ENCODE assay signal across 11 cellular contexts in genomic region chr18:21826196-21826595, GRCh38.
DNase-seq lines count a peak whose midpoint lies in the region; ATAC-seq, FAIRE-seq and TF ChIP-seq lines count a peak whose summit lies in the region.
"Had no signal": no experiment of that assay in that cellular context is flagged by ENCODE, and none has a peak within 500 bp of the region (broad histone marks: within the 10 kb centered on the region; RNA-seq: fewer than 3 reads in every experiment).

No MANE protein-coding gene starts in this region.

- H3K36me3 ChIP-seq in endothelial cell of umbilical vein (ENCODE audit: control insufficient read depth in 2 of 2, extremely low read depth in 1 of 2, insufficient read depth in 2 of 2, low read length in 2 of 2) (peaks cover 0 to 2% of the 10 kb centered on the region in 2 experiments), BE2C (no peaks in the 10 kb centered on the region)

- no peaks in the 10 kb centered on the region for H3K79me2 ChIP-seq in endothelial cell of umbilical vein (ENCODE audit: control insufficient read depth, insufficient read depth, low read length)

- H3K27ac ChIP-seq in endothelial cell of umbilical vein (ENCODE audit: insufficient read depth, low read depth, low read length), result no peak overlapping the region
- H3K27ac ChIP-seq: SJCRH30 had no signal

- dilution Hi-C loops in endothelial cell of umbilical vein (cut with MboI; ENCODE audit: extremely low pct_ligation_motif_present, low sequenced_read_pairs), result no loop called here

- no peaks in the 10 kb centered on the region for H3K9me3 ChIP-seq in endothelial cell of umbilical vein (replicated peaks; ENCODE audit: control insufficient read depth, insufficient read depth, low read length)
- H3K9me3 ChIP-seq in BE2C, result no peaks in the 10 kb centered on the region
- H3K9me3 ChIP-seq: SJCRH30, stomach had no signal

- H3K27me3 ChIP-seq in endothelial cell of umbilical vein (ENCODE audit: control insufficient read depth in 2 of 2, insufficient read depth in 2 of 2, low read length in 2 of 2) (no peaks in the 10 kb centered on the region), BE2C (no peaks in the 10 kb centered on the region)
- H3K27me3 ChIP-seq: SJCRH30, stomach had no signal

- no peaks in the 10 kb centered on the region for H4K20me1 ChIP-seq in endothelial cell of umbilical vein (replicated peaks; ENCODE audit: control insufficient read depth, extremely low read depth, insufficient read depth, low read length)

- intact Hi-C loops in endothelial cell of umbilical vein (cut with micrococcal nuclease), result loop anchor here (10.0 kb wide), 1 partner anchor 431 kb away; no protein-coding TSS in a partner anchor

- H2AFZ ChIP-seq in endothelial cell of umbilical vein (ENCODE audit: low read depth, low read length), result no peak overlapping the region

- no peak overlapping the region for H3K9ac ChIP-seq in endothelial cell of umbilical vein (replicated peaks; ENCODE audit: extremely low read depth, insufficient read depth, low read length)

- CTCF ChIA-PET in endothelial cell of umbilical vein (lab: Charles Lee), result interaction anchor here (0.6 to 1.4 kb wide), 5 partner anchors 16 to 631 kb away, joined by 3 to 5 read pairs (median 4); no protein-coding TSS in a partner anchor

- BruUV-seq in endothelial cell of umbilical vein (replicated peaks; lab: Mats Ljungman, UMichigan), result no TSS peak

- H3K4me3 ChIP-seq in AG09309 (ENCODE audit: control insufficient read depth, low read depth, low read length) (no peak overlapping the region), endothelial cell of umbilical vein (replicated peaks in 1 of 3; ENCODE audit: insufficient read depth in 1 of 3, low read depth in 1 of 3, low read length in 3 of 3) (no peak overlapping the region), BE2C (ENCODE audit: low read depth, low read length) (no peak overlapping the region)
- H3K4me3 ChIP-seq: SJCRH30, stomach had no signal

- no peak for FAIRE-seq in endothelial cell of umbilical vein (lab: Jason Lieb, UNC)

- H3K4me2 ChIP-seq in endothelial cell of umbilical vein (ENCODE audit: insufficient read depth, low read length), result peak overlapping the region; percentile 44

- TF ChIP-seq CTCF in AG09309 (IDR thresholded peaks at IDR 0.05; ENCODE audit: control insufficient read depth, insufficient read depth, low read depth, low read length, missing control alignments) (no peak), endothelial cell of umbilical vein (IDR thresholded peaks at IDR 0.05; ENCODE audit: extremely low read depth in 1 of 2, insufficient read depth in 1 of 2, low read depth in 1 of 2, low read length in 2 of 2) (no peak), BE2C (IDR thresholded peaks at IDR 0.05; ENCODE audit: low read depth, low read length) (no peak)

- POLR2A ChIA-PET in endothelial cell of umbilical vein (lab: Charles Lee), result no interaction called here

- H3K4me1 ChIP-seq in endothelial cell of umbilical vein (ENCODE audit: control insufficient read depth, extremely low read depth, insufficient read depth, low read length), result peaks cover 14% of the 10 kb centered on the region
- H3K4me1 ChIP-seq in BE2C, result no peaks in the 10 kb centered on the region
- H3K4me1 ChIP-seq: SJCRH30 had no signal

- no peaks in the 10 kb centered on the region for H3K9me1 ChIP-seq in endothelial cell of umbilical vein (replicated peaks; ENCODE audit: control insufficient read depth, extremely low read depth, insufficient read depth, low read length)

- DNase-seq in AG09309 (ENCODE audit: low read depth), result peak; percentile 31
- peak; percentile 48 for DNase-seq in M059J (ENCODE audit: low read depth)
- DNase-seq in endothelial cell of umbilical vein (ENCODE audit: low read depth, low spot score), result peak; percentile 71
- DNase-seq in left lobe of liver (ENCODE audit: low spot score), result no peak
- DNase-seq in BE2C, result no peak
- no peak for DNase-seq in activated CD4-positive, alpha-beta T cell treated with anti-CD3 and anti-CD28 coated beads, Interleukin-2, amount 50 U/mL, for 48 hours
- DNase-seq in NCI-H1105 treated with DMSO at 0.1 percent for 48 hours (lab: John Stamatoyannopoulos, UW), result no peak
- DNase-seq in midbrain (lab: John Stamatoyannopoulos, UW), result no peak
- DNase-seq: natural killer cell, SJCRH30, stomach had no signal

- TF ChIP-seq POLR2A in endothelial cell of umbilical vein (IDR thresholded peaks at IDR 0.05; ENCODE audit: low read depth, low read length), result no peak

- ATAC-seq in left lobe of liver, result peak; percentile 83
- ATAC-seq: natural killer cell had no signal

TF ChIP-seq in endothelial cell of umbilical vein, 7 proteins besides CTCF, POLR2A, EP300 and RAD21:
- TF ChIP-seq EZH2 (IDR thresholded peaks at IDR 0.05; ENCODE audit: borderline replicate concordance, low read depth, low read length, severe bottlenecking), result no peak
- TF ChIP-seq JUN (IDR thresholded peaks at IDR 0.05; ENCODE audit: borderline replicate concordance, insufficient read depth, insufficient read length, low read depth), result no peak
- no peak for TF ChIP-seq FOS (IDR thresholded peaks at IDR 0.05; ENCODE audit: borderline replicate concordance, insufficient read depth, low read length)
- TF ChIP-seq POLR2AphosphoS5 (IDR thresholded peaks at IDR 0.05; ENCODE audit: insufficient read depth, low read depth, low read length), result no peak
- TF ChIP-seq GATA2 (IDR thresholded peaks at IDR 0.05; ENCODE audit: insufficient read depth, insufficient read length, low read depth, low read length), result no peak
- no peak for TF ChIP-seq MYC (IDR thresholded peaks at IDR 0.05; ENCODE audit: low read depth, low read length)
- TF ChIP-seq MAX (IDR thresholded peaks at IDR 0.05; ENCODE audit: insufficient read depth, insufficient read length), result no peak

Comparison
In these comparisons a context has a peak if more than half of its experiments do, and no peak if none do; other contexts are left out.
1. DNase-seq: peak in AG09309 (single experiment), M059J (single experiment) and endothelial cell of umbilical vein (single experiment); none in left lobe of liver (single experiment), BE2C (single experiment), activated CD4-positive, alpha-beta T cell treated with anti-CD3 and anti-CD28 coated beads, Interleukin-2, amount 50 U/mL, for 48 hours (0 of 2), NCI-H1105 treated with DMSO at 0.1 percent for 48 hours (single experiment) and midbrain (single experiment).